ENCODE assay signal across 3 cellular contexts in the genomic region with DNA sequence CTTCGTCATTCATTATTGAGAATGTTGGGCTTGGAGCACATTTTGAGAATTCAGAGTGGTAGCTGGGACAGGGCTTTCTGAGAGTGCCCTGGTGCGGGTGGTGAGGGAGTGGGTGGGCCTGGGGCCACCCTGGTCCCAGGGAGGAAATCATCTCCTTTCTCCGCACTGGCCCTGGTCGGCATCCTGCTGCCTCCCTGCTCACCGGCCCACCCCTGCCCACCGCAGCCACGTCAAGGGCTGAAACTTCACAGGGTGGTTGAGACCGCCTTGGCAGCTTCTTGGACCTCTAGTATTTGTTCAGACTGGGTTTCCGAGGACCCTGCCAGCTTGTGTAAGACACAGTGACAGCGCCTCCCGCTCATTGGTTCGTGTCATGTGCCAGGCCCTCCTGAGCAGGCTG. TPM values are rescaled to one million over a fixed set of nuclear protein-coding genes. Genes with fewer than 3 reads are reported as not detected.
"Had no signal": no experiment of that assay in that cellular context is flagged by ENCODE, and none has a peak within 500 bp of the region (broad histone marks: within the 10 kb centered on the region; RNA-seq: fewer than 3 reads in every experiment).

No MANE protein-coding gene starts in this region.

RNA-seq across cellular contexts. Expression of a gene that starts 58.6 kb away (rescaled TPM):
- total RNA-seq: LHCN-M2, MCF 10A, NCI-H460 had no signal
